Comparison of ENCODE assay signal across 8 cellular contexts in genomic region chr3:128011140-128011539, GRCh38. TPM values are rescaled to one million over a fixed set of nuclear protein-coding genes. Genes with fewer than 3 reads are reported as not detected.
DNase-seq lines count a peak whose midpoint lies in the region; ATAC-seq and TF ChIP-seq lines count a peak whose summit lies in the region.

No MANE protein-coding gene starts in this region.

- no TSS peak for BruUV-seq in MCF 10A (replicated peaks; lab: Mats Ljungman, UMichigan)

- H3K4me3 Mint-ChIP-seq in MCF 10A (ENCODE audit: unreplicated experiment), result peak overlapping the region; percentile 52
- H3K4me3 Mint-ChIP-seq in neural crest cell, result no peak overlapping the region

- no peaks in the 10 kb centered on the region for H3K27me3 Mint-ChIP-seq in MCF 10A (ENCODE audit: insufficient read depth, unreplicated experiment)
- H3K27me3 Mint-ChIP-seq in neural crest cell (ENCODE audit: low read depth), result no peaks in the 10 kb centered on the region

- CTCF ChIA-PET in MCF 10A (lab: Yijun Ruan, JAX), result interaction anchor here (0.6 to 1.3 kb wide), 7 partner anchors 10 to 436 kb away, joined by 3 to 4 read pairs (median 3); no protein-coding TSS in a partner anchor

- no peaks in the 10 kb centered on the region for H3K9me3 Mint-ChIP-seq in MCF 10A (ENCODE audit: unreplicated experiment)
- H3K9me3 Mint-ChIP-seq in neural crest cell, result no peaks in the 10 kb centered on the region

- POLR2A ChIA-PET in MCF 10A (lab: Yijun Ruan, JAX), result interaction anchor here (0.7 to 1.4 kb wide), 4 partner anchors 39 to 425 kb away, joined by 3 to 17 read pairs (median 4); partner anchors contain the start of genes MGLL and SEC61A1

- H3K4me1 Mint-ChIP-seq in MCF 10A (ENCODE audit: insufficient read depth, unreplicated experiment) (peaks cover 23% of the 10 kb centered on the region), neural crest cell (peaks cover 6% of the 10 kb centered on the region)

- intact Hi-C loops in MCF 10A (cut with micrococcal nuclease), result no loop called here

- TF ChIP-seq CTCF in MCF 10A (IDR thresholded peaks at IDR 0.05; ENCODE audit: unreplicated experiment), result peak; percentile 50
- peak; percentile 61 for TF ChIP-seq CTCF in neural crest cell (conservative IDR thresholded peaks at IDR 0.05)

- H3K27ac Mint-ChIP-seq in MCF 10A (ENCODE audit: low read depth, unreplicated experiment) (no peak overlapping the region), neural crest cell (ENCODE audit: unreplicated experiment) (no peak overlapping the region)

- ATAC-seq in HG02938 (IDR thresholded peaks at IDR 0.05; ENCODE audit: unreplicated experiment) (no peak), GM18511 (IDR thresholded peaks at IDR 0.05; ENCODE audit: unreplicated experiment) (no peak)

- H3K36me3 Mint-ChIP-seq in MCF 10A (ENCODE audit: insufficient read depth, unreplicated experiment), result no peaks in the 10 kb centered on the region
- no peaks in the 10 kb centered on the region for H3K36me3 Mint-ChIP-seq in neural crest cell (ENCODE audit: low read depth)

- peak; percentile 8 for DNase-seq in stimulated activated CD4-positive, alpha-beta T cell treated with anti-CD3 and anti-CD28 coated beads, Interleukin-4, amount 100 ng/mL, for 1 hour
- no peak for DNase-seq in stimulated activated CD4-positive, alpha-beta T cell treated with anti-CD3 and anti-CD28 coated beads, Interleukin-4, amount 100 ng/mL, for 24 hours
- DNase-seq in NCI-H460 (ENCODE audit: extremely low read depth, low read depth) (peak; percentile 45), MCF 10A (ENCODE audit: unreplicated experiment) (peak; percentile 61), neural crest cell (ENCODE audit: low read depth, low spot score) (peak; percentile 48), DMS114 treated with DMSO at 0.1 percent for 48 hours (lab: John Stamatoyannopoulos, UW; ENCODE audit: unreplicated experiment) (no peak)

RNA-seq across cellular contexts. Expression of gene SEC61A1, which starts 41.1 kb away (rescaled TPM):
- 133 and 136 TPM in 2 replicates for total RNA-seq in NCI-H460 (2014; rRNA removed; shearing (Covaris generic))
- 87.0 and 114 TPM in 2 replicates for polyA plus RNA-seq in NCI-H460 (2014; cell fraction: nucleus; rRNA removed)
- total RNA-seq in MCF 10A (2022), result 418 and 519 TPM in 2 replicates
- 181 and 184 TPM in 2 replicates for total RNA-seq in neural crest cell

Comparison
In these comparisons a context has a peak if more than half of its experiments do, and no peak if none do; other contexts are left out.
1. DNase-seq: peak in stimulated activated CD4-positive, alpha-beta T cell treated with anti-CD3 and anti-CD28 coated beads, Interleukin-4, amount 100 ng/mL, for 1 hour (single experiment), NCI-H460 (single experiment), MCF 10A (single experiment) and neural crest cell (single experiment); none in stimulated activated CD4-positive, alpha-beta T cell treated with anti-CD3 and anti-CD28 coated beads, Interleukin-4, amount 100 ng/mL, for 24 hours (single experiment) and DMS114 treated with DMSO at 0.1 percent for 48 hours (single experiment).